ENCODE assay signal across 22 cellular contexts in the genomic region with DNA sequence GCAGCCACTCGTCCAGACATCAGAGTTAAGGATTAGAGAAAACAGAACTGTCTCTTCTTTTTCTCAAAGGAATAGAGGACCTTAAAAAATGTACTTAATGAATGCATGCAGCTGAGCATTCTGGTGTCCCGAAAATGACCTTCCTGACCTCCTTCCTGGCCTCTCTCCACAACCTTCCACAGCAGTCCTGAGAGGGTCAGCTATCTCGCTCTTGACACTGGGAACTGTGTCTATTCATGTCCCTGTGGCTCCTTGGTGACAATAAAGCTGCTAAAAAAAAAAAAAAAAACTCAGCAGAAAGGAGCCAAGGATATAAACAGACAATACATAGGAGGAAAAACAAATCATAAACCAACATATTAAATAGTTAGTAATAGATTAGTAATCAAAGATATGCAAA.
"Had no signal": no experiment of that assay in that cellular context is flagged by ENCODE, and none has a peak within 500 bp of the region (broad histone marks: within the 10 kb centered on the region; RNA-seq: fewer than 3 reads in every experiment).

No MANE protein-coding gene starts in this region.

- H3K4me1 Mint-ChIP-seq: immature natural killer cell had no signal

- H3K36me3 Mint-ChIP-seq: immature natural killer cell; naive thymus-derived CD8-positive, alpha-beta T cell; type B pancreatic cell had no signal

- ATAC-seq: effector memory CD8-positive, alpha-beta T cell; left colon; naive thymus-derived CD8-positive, alpha-beta T cell; psoas muscle; right lobe of liver had no signal

- H3K4me1 ChIP-seq: psoas muscle, right lobe of liver, stomach had no signal

- H3K9me3 Mint-ChIP-seq: effector memory CD8-positive, alpha-beta T cell; immature natural killer cell had no signal

- H3K27ac Mint-ChIP-seq: immature natural killer cell; naive thymus-derived CD8-positive, alpha-beta T cell; nephron progenitor cell; type B pancreatic cell had no signal

- H3K9me3 ChIP-seq: psoas muscle, right lobe of liver, stomach, thyroid gland had no signal

- H3K27me3 ChIP-seq: right lobe of liver, stomach, thyroid gland had no signal

- H3K4me3 ChIP-seq: psoas muscle, right lobe of liver, stomach, thyroid gland had no signal

- FAIRE-seq: endometrium, frontal cortex, small intestine had no signal

- H3K27ac ChIP-seq: psoas muscle, right lobe of liver, stomach, thyroid gland had no signal

- H3K36me3 ChIP-seq: right lobe of liver, stomach, thyroid gland had no signal

- H3K4me3 Mint-ChIP-seq: effector memory CD8-positive, alpha-beta T cell; immature natural killer cell; naive thymus-derived CD8-positive, alpha-beta T cell; nephron progenitor cell; type B pancreatic cell had no signal

- DNase-seq: cerebellar nuclear complex; cortex of kidney; effector memory CD8-positive, alpha-beta T cell; immature natural killer cell; islet precursor cell; left colon; mesendoderm; midbrain; naive thymus-derived CD8-positive, alpha-beta T cell; nephron progenitor cell; psoas muscle; right lobe of liver; small intestine; stimulated activated CD4-positive, alpha-beta T cell treated with anti-CD3 and anti-CD28 coated beads, Interleukin-15, amount 100 ng/mL, for 24 hours; stimulated activated CD4-positive, alpha-beta T cell treated with anti-CD3 and anti-CD28 coated beads, Interleukin-2, amount 100 ng/mL, for 48 hours; stimulated activated CD8-positive, alpha-beta memory T cell treated with anti-CD3 and anti-CD28 coated beads, Interleukin-4, amount 100 ng/mL, for 48 hours; stimulated activated naive CD4-positive, alpha-beta T cell treated with Interleukin-2 at 50 U/mL for 16 hours; stomach; thyroid gland had no signal
